In the genomic region with DNA sequence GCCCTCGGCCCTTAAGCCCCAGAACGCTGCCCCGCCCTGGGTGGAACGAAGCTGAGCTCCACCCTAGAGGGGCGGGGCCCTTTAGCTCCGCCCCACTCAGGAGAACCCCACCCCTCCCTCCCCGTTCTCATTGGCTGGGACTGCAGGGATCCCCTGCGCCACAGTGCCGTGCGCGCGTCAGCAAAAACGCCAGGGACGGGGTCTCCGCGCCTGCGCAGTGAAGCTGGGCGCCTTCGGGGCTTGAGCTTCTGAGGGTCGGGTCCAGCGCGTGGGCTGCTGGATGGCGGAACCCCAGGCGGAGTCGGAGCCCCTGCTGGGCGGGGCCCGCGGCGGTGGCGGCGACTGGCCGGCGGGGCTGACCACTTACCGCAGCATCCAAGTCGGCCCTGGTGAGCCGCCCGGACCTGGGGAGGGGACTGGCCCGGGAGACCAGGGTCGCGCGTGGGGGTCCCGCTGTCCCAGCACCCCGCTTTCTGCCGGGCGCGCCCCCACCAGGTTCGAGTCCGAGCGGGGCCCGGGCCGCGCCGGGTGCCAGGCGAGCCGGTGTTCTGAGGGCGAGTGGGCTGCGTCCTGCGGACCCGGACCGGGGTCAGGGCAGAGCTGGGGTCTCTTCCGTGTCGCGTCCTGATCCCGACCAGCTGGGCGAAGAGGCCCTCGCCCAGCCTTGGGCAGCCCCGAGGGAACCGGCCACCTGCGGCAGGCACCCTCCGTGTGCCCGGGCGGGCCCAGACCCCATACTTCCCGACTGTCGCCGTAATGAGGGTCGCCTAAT, we compare ENCODE assay signal across 8 cellular contexts.
A peak's percentile ranks its signal among the peaks of the same experiment; 100 is the strongest.
DNase-seq lines count a peak whose midpoint lies in the region; ATAC-seq and TF ChIP-seq lines count a peak whose summit lies in the region.

Gene TPCN2 (plus strand): TSS at position 215 of the 772 bp plus-strand sequence. CDS start 66 bp downstream, at position 281.

- peak within 1 kb of the TSS; percentile 91 for H3K4me3 ChIP-seq in astrocyte of the cerebellum (ENCODE audit: low read depth, low read length)

- no peak for TF ChIP-seq CTCF in astrocyte of the cerebellum (IDR thresholded peaks at IDR 0.05; ENCODE audit: low read depth, low read length, missing control alignments)

- DNase-seq in NCI-H2081 (lab: John Stamatoyannopoulos, UW) (peak; percentile 93 to 94), T-helper 9 cell (peak; percentile 88), astrocyte of the cerebellum (ENCODE audit: low read depth) (peak; percentile 91), hippocampal formation (lab: John Stamatoyannopoulos, UW) (peak; percentile 89 to 91), retina (peak; percentile 94), cortex of kidney (lab: John Stamatoyannopoulos, UW) (no peak)

- in situ Hi-C loops in astrocyte of the cerebellum (cut with HindIII; ENCODE audit: low sequenced_read_pairs) = no loop called here

- ATAC-seq in GM18508 (IDR thresholded peaks at IDR 0.05; ENCODE audit: insufficient read depth, unreplicated experiment) = peak; percentile 44
- ATAC-seq in HG02981 (IDR thresholded peaks at IDR 0.05; ENCODE audit: unreplicated experiment) = peak; percentile 90
